30 cellular contexts compared by ENCODE assay signal in genomic region chr5:9930156-9930555, GRCh38.
"Had no signal": no experiment of that assay in that cellular context is flagged by ENCODE, and none has a peak within 500 bp of the region (broad histone marks: within the 10 kb centered on the region; RNA-seq: fewer than 3 reads in every experiment).

No MANE protein-coding gene starts in this region.

- H3K4me3 Mint-ChIP-seq: activated naive CD8-positive, alpha-beta T cell; immature natural killer cell; naive thymus-derived CD4-positive, alpha-beta T cell; stimulated activated memory B cell treated with anti-CD40 and anti-IgM and Interleukin-4, amounts not matched to agents 10 μg/mL and 1 μg/mL and 100 μg/mL, for 72 hours had no signal

- H3K27ac ChIP-seq: adrenal gland, body of pancreas, cardiac muscle cell, colonic mucosa, heart left ventricle, ovary, prostate gland, sigmoid colon, stomach, tibial artery, VCaP had no signal

- DNase-seq: activated CD4-positive, alpha-beta T cell treated with anti-CD3 and anti-CD28 coated beads for 4 hours; activated CD4-positive, alpha-beta T cell treated with anti-CD3 and anti-CD28 coated beads, Interleukin-2, amount 50 U/mL, for 4 hours; activated effector memory CD4-positive, alpha-beta T cell treated with Interleukin-2 at 50 U/mL for 16 hours; activated naive CD4-positive, alpha-beta T cell treated with Interleukin-2 at 50 U/mL for 16 hours; adrenal gland; aorta; body of pancreas; cerebellar nuclear complex; colonic mucosa; effector CD8-positive, alpha-beta T cell; heart left ventricle; hypothalamus; immature natural killer cell; kidney; midbrain; naive thymus-derived CD4-positive, alpha-beta T cell; ovary; sigmoid colon; stimulated activated CD4-positive, alpha-beta T cell treated with anti-CD3 and anti-CD28 coated beads, Interleukin-1b, Interleukin-23, amount 100 ng/mL, for 48 hours; stimulated activated CD4-positive, alpha-beta T cell treated with anti-CD3 and anti-CD28 coated beads, Interleukin-4, amount 100 ng/mL, for 4 hours; stimulated activated CD8-positive, alpha-beta memory T cell treated with anti-CD3 and anti-CD28 coated beads, Interleukin-4, amount 100 ng/mL, for 48 hours; stomach; tibial artery had no signal

- H3K27me3 ChIP-seq: adrenal gland, body of pancreas, cardiac muscle cell, colonic mucosa, heart left ventricle, ovary, sigmoid colon, stomach, tibial artery had no signal

- H3K4me1 Mint-ChIP-seq: immature natural killer cell; naive thymus-derived CD4-positive, alpha-beta T cell; stimulated activated memory B cell treated with anti-CD40 and anti-IgM and Interleukin-4, amounts not matched to agents 10 μg/mL and 1 μg/mL and 100 μg/mL, for 72 hours had no signal

- H3K4me3 ChIP-seq: adrenal gland, body of pancreas, cardiac muscle cell, colonic mucosa, heart left ventricle, ovary, prostate gland, sigmoid colon, smooth muscle cell, stomach, tibial artery had no signal

- H3K4me2 ChIP-seq: smooth muscle cell had no signal

- H3K36me3 Mint-ChIP-seq: activated naive CD8-positive, alpha-beta T cell; immature natural killer cell; stimulated activated memory B cell treated with anti-CD40 and anti-IgM and Interleukin-4, amounts not matched to agents 10 μg/mL and 1 μg/mL and 100 μg/mL, for 72 hours had no signal

- H3K9me3 ChIP-seq: adrenal gland, body of pancreas, colonic mucosa, ovary, prostate gland, sigmoid colon, tibial artery had no signal

- H3K27me3 Mint-ChIP-seq: stimulated activated memory B cell treated with anti-CD40 and anti-IgM and Interleukin-4, amounts not matched to agents 10 μg/mL and 1 μg/mL and 100 μg/mL, for 72 hours had no signal

- H3K36me3 ChIP-seq: adrenal gland, cardiac muscle cell, colonic mucosa, heart left ventricle, ovary, prostate gland, sigmoid colon, stomach, tibial artery had no signal

- H3K4me1 ChIP-seq: adrenal gland, body of pancreas, colonic mucosa, heart left ventricle, prostate gland, sigmoid colon, stomach, tibial artery had no signal

- FAIRE-seq: endometrium, kidney had no signal

- H3K27ac Mint-ChIP-seq: activated naive CD8-positive, alpha-beta T cell; immature natural killer cell; naive thymus-derived CD4-positive, alpha-beta T cell; stimulated activated memory B cell treated with anti-CD40 and anti-IgM and Interleukin-4, amounts not matched to agents 10 μg/mL and 1 μg/mL and 100 μg/mL, for 72 hours had no signal
